In genomic region chr11:42528471-42528870, GRCh38 we compare ENCODE assay signal across 26 cellular contexts.
"Had no signal": no experiment of that assay in that cellular context is flagged by ENCODE, and none has a peak within 500 bp of the region (broad histone marks: within the 10 kb centered on the region; RNA-seq: fewer than 3 reads in every experiment).

No MANE protein-coding gene starts in this region.

- H3K27me3 ChIP-seq: colonic mucosa, esophagus squamous epithelium, gastrocnemius medialis had no signal

- H3K4me1 ChIP-seq: colonic mucosa, esophagus squamous epithelium, gastrocnemius medialis, left lung, lower lobe of right lung had no signal

- H3K4me3 ChIP-seq: colonic mucosa, esophagus squamous epithelium, gastrocnemius medialis, heart right ventricle, left lung, lower lobe of right lung, mucosa of descending colon had no signal

- H3K9me3 Mint-ChIP-seq: dendritic cell treated with granulocyte-macrophage colony-stimulating factor and Interleukin-4, amounts not matched to agents 40 ng/mL and 50 ng/mL, for 4 days; endodermal cell; mesothelial cell of epicardium had no signal

- H3K36me3 ChIP-seq: colonic mucosa, esophagus squamous epithelium, gastrocnemius medialis, heart right ventricle, left lung, lower lobe of right lung had no signal

- H3K4me3 Mint-ChIP-seq: dendritic cell treated with granulocyte-macrophage colony-stimulating factor and Interleukin-4, amounts not matched to agents 40 ng/mL and 50 ng/mL, for 4 days; effector memory CD8-positive, alpha-beta T cell; endodermal cell; mesothelial cell of epicardium had no signal

- ATAC-seq: effector memory CD8-positive, alpha-beta T cell; esophagus mucosa; gastrocnemius medialis; heart right ventricle; left cardiac atrium; left lung; left ventricle myocardium superior; lower lobe of right lung; mucosa of descending colon had no signal

- H3K27ac ChIP-seq: colonic mucosa, epithelial cell of prostate, esophagus squamous epithelium, gastrocnemius medialis, heart right ventricle, left lung, lower lobe of right lung had no signal

- DNase-seq: colonic mucosa; cortex of kidney; effector CD8-positive, alpha-beta T cell; effector memory CD8-positive, alpha-beta T cell; endodermal cell; erythroblast; esophagus squamous epithelium; foreskin fibroblast; foreskin melanocyte; gastrocnemius medialis; glutamatergic neuron; head of caudate nucleus; heart right ventricle; hippocampal formation; left cardiac atrium; left lung; left ventricle myocardium superior; lower lobe of right lung; mesenchymal stem cell; mucosa of descending colon had no signal

- H3K27ac Mint-ChIP-seq: dendritic cell treated with granulocyte-macrophage colony-stimulating factor and Interleukin-4, amounts not matched to agents 40 ng/mL and 50 ng/mL, for 4 days; effector memory CD8-positive, alpha-beta T cell; endodermal cell had no signal

- H3K27me3 Mint-ChIP-seq: dendritic cell treated with granulocyte-macrophage colony-stimulating factor and Interleukin-4, amounts not matched to agents 40 ng/mL and 50 ng/mL, for 4 days; effector memory CD8-positive, alpha-beta T cell had no signal

- H3K9me3 ChIP-seq: colonic mucosa, esophagus squamous epithelium, gastrocnemius medialis, heart right ventricle, left lung, lower lobe of right lung, mucosa of descending colon had no signal

- FAIRE-seq: islet of Langerhans, keratinocyte had no signal

- H3K36me3 Mint-ChIP-seq: mesothelial cell of epicardium had no signal
